In genomic region chr12:58639323-58639934, GRCh38 we compare ENCODE assay signal across 21 cellular contexts.
DNase-seq lines count a peak whose midpoint lies in the region; FAIRE-seq and TF ChIP-seq lines count a peak whose summit lies in the region.
"Had no signal": no experiment of that assay in that cellular context is flagged by ENCODE, and none has a peak within 500 bp of the region (broad histone marks: within the 10 kb centered on the region; RNA-seq: fewer than 3 reads in every experiment).

No MANE protein-coding gene starts in this region.

- no peak for TF ChIP-seq CTCF in PC-9 (conservative IDR thresholded peaks at IDR 0.05)
- no peak for TF ChIP-seq CTCF in type B pancreatic cell (conservative IDR thresholded peaks at IDR 0.05)

- DNase-seq in GM03348 (ENCODE audit: low spot score) (peak; percentile 8), NCI-H146 treated with DMSO at 0.1 percent for 48 hours (lab: John Stamatoyannopoulos, UW; ENCODE audit: unreplicated experiment) (peak; percentile 99), PC-9 (peak in 1 of 2 experiments; percentile 50), SW480 (ENCODE audit: low spot score) (no peak), type B pancreatic cell (ENCODE audit: extremely low spot score, unreplicated experiment) (no peak)
- DNase-seq in activated naive CD4-positive, alpha-beta T cell treated with anti-CD3 and anti-CD28 coated beads, Interleukin-2, amount 50 U/mL, for 16 hours: no peak
- DNase-seq: activated CD4-positive, alpha-beta T cell treated with anti-CD3 and anti-CD28 coated beads, Interleukin-2, amount 50 U/mL, for 4 hours; activated T-cell treated with anti-CD3 and anti-CD28 coated beads, Interleukin-2, amount 50 U/mL, for 72 hours; amniotic stem cell; C1 segment of cervical spinal cord; colonic mucosa; left ventricle myocardium inferior; natural killer cell; NCI-H187; right lobe of liver; stimulated activated CD4-positive, alpha-beta T cell treated with anti-CD3 and anti-CD28 coated beads, Interleukin-4, amount 100 ng/mL, for 4 hours had no signal

- no TSS peak for BruUV-seq in PC-9 (replicated peaks; lab: Mats Ljungman, UMichigan)

- H3K9me2 ChIP-seq in PC-9 (ENCODE audit: insufficient read depth): no peaks in the 10 kb centered on the region

- no peak overlapping the region for H3K27ac Mint-ChIP-seq in type B pancreatic cell
- H3K27ac Mint-ChIP-seq: activated T-cell treated with anti-CD3 and anti-CD28 coated beads, Interleukin-2, amount 50 U/mL, for 72 hours; natural killer cell; stimulated activated effector memory CD8-positive, alpha-beta T cell treated with anti-CD3 and anti-CD28 coated beads, Interleukin-12 subunit alpha, Interleukin-12 subunit beta, amount 100 ng/mL, for 72 hours had no signal

- no peak overlapping the region for H3K4me3 ChIP-seq in PC-9
- H3K4me3 ChIP-seq: colonic mucosa, esophagus muscularis mucosa, left ventricle myocardium inferior, right lobe of liver had no signal

- H4K20me1 ChIP-seq in PC-9 (ENCODE audit: insufficient read depth): no peaks in the 10 kb centered on the region

- H3K4me1 ChIP-seq in PC-9 (replicated peaks; ENCODE audit: insufficient read depth): peaks cover 15% of the 10 kb centered on the region; the same call in 1 of the 2 replicates
- H3K4me1 ChIP-seq: colonic mucosa, left ventricle myocardium inferior, right lobe of liver had no signal

- 0 out of 2 replicates have a peak, but pooled peaks cover 5% of the 10 kb centered on the region for H3K9me3 ChIP-seq in PC-9 (ENCODE audit: insufficient read depth, low read depth)
- H3K9me3 ChIP-seq: colonic mucosa, right lobe of liver had no signal

- H3K4me3 Mint-ChIP-seq in type B pancreatic cell: no peak overlapping the region
- H3K4me3 Mint-ChIP-seq: activated T-cell treated with anti-CD3 and anti-CD28 coated beads, Interleukin-2, amount 50 U/mL, for 72 hours; natural killer cell; stimulated activated effector memory CD8-positive, alpha-beta T cell treated with anti-CD3 and anti-CD28 coated beads, Interleukin-12 subunit alpha, Interleukin-12 subunit beta, amount 100 ng/mL, for 72 hours had no signal

- no peaks in the 10 kb centered on the region for H3K36me3 Mint-ChIP-seq in type B pancreatic cell
- H3K36me3 Mint-ChIP-seq: natural killer cell; stimulated activated effector memory CD8-positive, alpha-beta T cell treated with anti-CD3 and anti-CD28 coated beads, Interleukin-12 subunit alpha, Interleukin-12 subunit beta, amount 100 ng/mL, for 72 hours had no signal

- POLR2A ChIA-PET in PC-9 (lab: Charles Lee; ENCODE audit: unreplicated experiment): no interaction called here

- CTCF ChIA-PET in PC-9 (lab: Charles Lee): no interaction called here

- no peaks in the 10 kb centered on the region for H3K9me3 Mint-ChIP-seq in type B pancreatic cell
- H3K9me3 Mint-ChIP-seq: natural killer cell had no signal

- peak; percentile 95 for FAIRE-seq in islet of Langerhans (lab: Jason Lieb, UNC)
- FAIRE-seq: GM12892 had no signal

- H3K27me3 Mint-ChIP-seq in type B pancreatic cell: peaks cover 10% of the 10 kb centered on the region

- H3K27ac ChIP-seq in PC-9: no peak overlapping the region
- H3K27ac ChIP-seq: colonic mucosa, left ventricle myocardium inferior, right lobe of liver, RWPE1 had no signal

- no peaks in the 10 kb centered on the region for H3K27me3 ChIP-seq in PC-9 (ENCODE audit: insufficient read depth, low read depth)
- H3K27me3 ChIP-seq: colonic mucosa, esophagus muscularis mucosa, right lobe of liver had no signal

- peaks cover 7% of the 10 kb centered on the region for H3K4me1 Mint-ChIP-seq in type B pancreatic cell (ENCODE audit: unreplicated experiment)
- H3K4me1 Mint-ChIP-seq: natural killer cell; stimulated activated effector memory CD8-positive, alpha-beta T cell treated with anti-CD3 and anti-CD28 coated beads, Interleukin-12 subunit alpha, Interleukin-12 subunit beta, amount 100 ng/mL, for 72 hours had no signal

- no peaks in the 10 kb centered on the region for H3K36me3 ChIP-seq in PC-9 (ENCODE audit: low read depth)
- H3K36me3 ChIP-seq: colonic mucosa, esophagus muscularis mucosa, left ventricle myocardium inferior, right lobe of liver had no signal

- no peaks in the 10 kb centered on the region for H3K79me2 ChIP-seq in PC-9 (ENCODE audit: low read depth)

- peak overlapping the region; percentile 8; the same call in 1 of the 2 replicates for H3K4me2 ChIP-seq in PC-9

- H3F3A ChIP-seq in PC-9 (ENCODE audit: insufficient read depth, low read depth): peaks cover 12% of the 10 kb centered on the region

- H2AFZ ChIP-seq in PC-9: no peak overlapping the region

- intact Hi-C loops in PC-9 (cut with micrococcal nuclease; ENCODE audit: unreplicated experiment): no loop called here

Comparison
In these comparisons a context has a peak if more than half of its experiments do, and no peak if none do; other contexts are left out.
1. DNase-seq: peak in GM03348 (single experiment) and NCI-H146 treated with DMSO at 0.1 percent for 48 hours (single experiment); none in SW480 (single experiment), activated naive CD4-positive, alpha-beta T cell treated with anti-CD3 and anti-CD28 coated beads, Interleukin-2, amount 50 U/mL, for 16 hours (single experiment) and type B pancreatic cell (single experiment).